ENCODE assay signal across 1 cellular context in genomic region chr9:120383999-120384924, GRCh38.
TF ChIP-seq lines count a peak whose summit lies in the region.

No MANE protein-coding gene starts in this region.

TF ChIP-seq in HepG2, 621 proteins besides CTCF, POLR2A, EP300 and RAD21 (continued from another document and continues in another):
- peak; percentile 61 for TF ChIP-seq SKI (IDR thresholded peaks at IDR 0.05; ENCODE audit: partially characterized antibody)
- TF ChIP-seq EED (CRISPR knock-in tag; IDR thresholded peaks at IDR 0.05), result no peak
- TF ChIP-seq ZNF12 (CRISPR knock-in tag; IDR thresholded peaks at IDR 0.05), result peak; percentile 84
- TF ChIP-seq ZNF605 (CRISPR knock-in tag; IDR thresholded peaks at IDR 0.05), result peak; percentile 21; the same call in 1 of the 2 replicates
- no peak for TF ChIP-seq ZNF326 (CRISPR knock-in tag; IDR thresholded peaks at IDR 0.05; ENCODE audit: borderline replicate concordance)
- TF ChIP-seq ZNF10 (CRISPR knock-in tag; IDR thresholded peaks at IDR 0.05; ENCODE audit: borderline replicate concordance, low read depth), result no peak
- TF ChIP-seq ZFP82 (CRISPR knock-in tag; IDR thresholded peaks at IDR 0.05; ENCODE audit: borderline replicate concordance), result no peak
- TF ChIP-seq STAT5B (CRISPR knock-in tag; IDR thresholded peaks at IDR 0.05), result no peak
- TF ChIP-seq MAX (IDR thresholded peaks at IDR 0.05), result no peak
- TF ChIP-seq, protein P1, sequence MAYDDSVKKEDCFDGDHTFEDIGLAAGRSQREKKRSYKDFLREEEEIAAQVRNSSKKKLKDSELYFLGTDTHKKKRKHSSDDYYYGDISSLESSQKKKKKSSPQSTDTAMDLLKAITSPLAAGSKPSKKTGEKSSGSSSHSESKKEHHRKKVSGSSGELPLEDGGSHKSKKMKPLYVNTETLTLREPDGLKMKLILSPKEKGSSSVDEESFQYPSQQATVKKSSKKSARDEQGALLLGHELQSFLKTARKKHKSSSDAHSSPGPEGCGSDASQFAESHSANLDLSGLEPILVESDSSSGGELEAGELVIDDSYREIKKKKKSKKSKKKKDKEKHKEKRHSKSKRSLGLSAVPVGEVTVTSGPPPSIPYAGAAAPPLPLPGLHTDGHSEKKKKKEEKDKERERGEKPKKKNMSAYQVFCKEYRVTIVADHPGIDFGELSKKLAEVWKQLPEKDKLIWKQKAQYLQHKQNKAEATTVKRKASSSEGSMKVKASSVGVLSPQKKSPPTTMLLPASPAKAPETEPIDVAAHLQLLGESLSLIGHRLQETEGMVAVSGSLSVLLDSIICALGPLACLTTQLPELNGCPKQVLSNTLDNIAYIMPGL (CRISPR knock-in tag; IDR thresholded peaks at IDR 0.05; ENCODE audit: borderline replicate concordance in 1 of 2, low read depth in 1 of 2), result peak; percentile 35 to 54; a peak in 2 of 4 replicates
- TF ChIP-seq KLF9 (CRISPR knock-in tag; IDR thresholded peaks at IDR 0.05; ENCODE audit: low read depth), result no peak
- TF ChIP-seq ZBTB42 (CRISPR knock-in tag; IDR thresholded peaks at IDR 0.05), result 0 out of 2 replicates have a peak, but pooled peaks have one; percentile 35
- TF ChIP-seq PPARG (CRISPR knock-in tag; conservative IDR thresholded peaks at IDR 0.05), result peak; percentile 60
- TF ChIP-seq ZNF441 (CRISPR knock-in tag; IDR thresholded peaks at IDR 0.05; ENCODE audit: borderline replicate concordance), result no peak
- peak; percentile 74 for TF ChIP-seq ZNF883 (CRISPR knock-in tag; IDR thresholded peaks at IDR 0.05; ENCODE audit: not compliant biosample characterization)
- TF ChIP-seq ZNF333 (CRISPR knock-in tag; IDR thresholded peaks at IDR 0.05; ENCODE audit: borderline replicate concordance), result no peak
- no peak for TF ChIP-seq ZFP41 (CRISPR knock-in tag; IDR thresholded peaks at IDR 0.05; ENCODE audit: borderline replicate concordance)
- TF ChIP-seq KLF15 (CRISPR knock-in tag; IDR thresholded peaks at IDR 0.05; ENCODE audit: borderline replicate concordance), result no peak
- no peak for TF ChIP-seq FOXK2 (IDR thresholded peaks at IDR 0.05)
- no peak for TF ChIP-seq ATF6 (CRISPR knock-in tag; conservative IDR thresholded peaks at IDR 0.05)
- TF ChIP-seq, protein P2, sequence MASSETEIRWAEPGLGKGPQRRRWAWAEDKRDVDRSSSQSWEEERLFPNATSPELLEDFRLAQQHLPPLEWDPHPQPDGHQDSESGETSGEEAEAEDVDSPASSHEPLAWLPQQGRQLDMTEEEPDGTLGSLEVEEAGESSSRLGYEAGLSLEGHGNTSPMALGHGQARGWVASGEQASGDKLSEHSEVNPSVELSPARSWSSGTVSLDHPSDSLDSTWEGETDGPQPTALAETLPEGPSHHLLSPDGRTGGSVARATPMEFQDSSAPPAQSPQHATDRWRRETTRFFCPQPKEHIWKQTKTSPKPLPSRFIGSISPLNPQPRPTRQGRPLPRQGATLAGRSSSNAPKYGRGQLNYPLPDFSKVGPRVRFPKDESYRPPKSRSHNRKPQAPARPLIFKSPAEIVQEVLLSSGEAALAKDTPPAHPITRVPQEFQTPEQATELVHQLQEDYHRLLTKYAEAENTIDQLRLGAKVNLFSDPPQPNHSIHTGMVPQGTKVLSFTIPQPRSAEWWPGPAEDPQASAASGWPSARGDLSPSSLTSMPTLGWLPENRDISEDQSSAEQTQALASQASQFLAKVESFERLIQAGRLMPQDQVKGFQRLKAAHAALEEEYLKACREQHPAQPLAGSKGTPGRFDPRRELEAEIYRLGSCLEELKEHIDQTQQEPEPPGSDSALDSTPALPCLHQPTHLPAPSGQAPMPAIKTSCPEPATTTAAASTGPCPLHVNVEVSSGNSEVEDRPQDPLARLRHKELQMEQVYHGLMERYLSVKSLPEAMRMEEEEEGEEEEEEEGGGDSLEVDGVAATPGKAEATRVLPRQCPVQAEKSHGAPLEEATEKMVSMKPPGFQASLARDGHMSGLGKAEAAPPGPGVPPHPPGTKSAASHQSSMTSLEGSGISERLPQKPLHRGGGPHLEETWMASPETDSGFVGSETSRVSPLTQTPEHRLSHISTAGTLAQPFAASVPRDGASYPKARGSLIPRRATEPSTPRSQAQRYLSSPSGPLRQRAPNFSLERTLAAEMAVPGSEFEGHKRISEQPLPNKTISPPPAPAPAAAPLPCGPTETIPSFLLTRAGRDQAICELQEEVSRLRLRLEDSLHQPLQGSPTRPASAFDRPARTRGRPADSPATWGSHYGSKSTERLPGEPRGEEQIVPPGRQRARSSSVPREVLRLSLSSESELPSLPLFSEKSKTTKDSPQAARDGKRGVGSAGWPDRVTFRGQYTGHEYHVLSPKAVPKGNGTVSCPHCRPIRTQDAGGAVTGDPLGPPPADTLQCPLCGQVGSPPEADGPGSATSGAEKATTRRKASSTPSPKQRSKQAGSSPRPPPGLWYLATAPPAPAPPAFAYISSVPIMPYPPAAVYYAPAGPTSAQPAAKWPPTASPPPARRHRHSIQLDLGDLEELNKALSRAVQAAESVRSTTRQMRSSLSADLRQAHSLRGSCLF (CRISPR knock-in tag; IDR thresholded peaks at IDR 0.05; ENCODE audit: borderline replicate concordance), result no peak
- TF ChIP-seq RFXANK (CRISPR knock-in tag; IDR thresholded peaks at IDR 0.05), result no peak
- TF ChIP-seq RBAK (CRISPR knock-in tag; IDR thresholded peaks at IDR 0.05), result no peak
- no peak for TF ChIP-seq ZFYVE20 (CRISPR knock-in tag; IDR thresholded peaks at IDR 0.05; ENCODE audit: borderline replicate concordance, low read depth)
- peak; percentile 75; the same call in 1 of the 2 replicates for TF ChIP-seq ZNF350 (CRISPR knock-in tag; IDR thresholded peaks at IDR 0.05; ENCODE audit: borderline replicate concordance, low read depth)
- TF ChIP-seq, protein P3, sequence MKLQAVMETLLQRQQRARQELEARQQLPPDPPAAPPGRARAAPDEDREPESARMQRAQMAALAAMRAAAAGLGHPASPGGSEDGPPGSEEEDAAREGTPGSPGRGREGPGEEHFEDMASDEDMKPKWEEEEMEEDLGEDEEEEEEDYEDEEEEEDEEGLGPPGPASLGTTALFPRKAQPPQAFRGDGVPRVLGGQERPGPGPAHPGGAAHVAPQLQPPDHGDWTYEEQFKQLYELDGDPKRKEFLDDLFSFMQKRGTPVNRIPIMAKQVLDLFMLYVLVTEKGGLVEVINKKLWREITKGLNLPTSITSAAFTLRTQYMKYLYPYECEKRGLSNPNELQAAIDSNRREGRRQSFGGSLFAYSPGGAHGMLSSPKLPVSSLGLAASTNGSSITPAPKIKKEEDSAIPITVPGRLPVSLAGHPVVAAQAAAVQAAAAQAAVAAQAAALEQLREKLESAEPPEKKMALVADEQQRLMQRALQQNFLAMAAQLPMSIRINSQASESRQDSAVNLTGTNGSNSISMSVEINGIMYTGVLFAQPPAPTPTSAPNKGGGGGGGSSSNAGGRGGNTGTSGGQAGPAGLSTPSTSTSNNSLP (IDR thresholded peaks at IDR 0.05; ENCODE audit: low read depth, low read length), result no peak
- peak; percentile 87; the same call in 1 of the 2 replicates for TF ChIP-seq CBX5 (CRISPR knock-in tag; IDR thresholded peaks at IDR 0.05; ENCODE audit: borderline replicate concordance)
- TF ChIP-seq ZNF850 (CRISPR knock-in tag; conservative IDR thresholded peaks at IDR 0.05), result no peak
- TF ChIP-seq, protein P4, sequence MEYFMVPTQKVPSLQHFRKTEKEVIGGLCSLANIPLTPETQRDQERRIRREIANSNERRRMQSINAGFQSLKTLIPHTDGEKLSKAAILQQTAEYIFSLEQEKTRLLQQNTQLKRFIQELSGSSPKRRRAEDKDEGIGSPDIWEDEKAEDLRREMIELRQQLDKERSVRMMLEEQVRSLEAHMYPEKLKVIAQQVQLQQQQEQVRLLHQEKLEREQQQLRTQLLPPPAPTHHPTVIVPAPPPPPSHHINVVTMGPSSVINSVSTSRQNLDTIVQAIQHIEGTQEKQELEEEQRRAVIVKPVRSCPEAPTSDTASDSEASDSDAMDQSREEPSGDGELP (IDR thresholded peaks at IDR 0.05; ENCODE audit: borderline replicate concordance, low read depth), result peak; percentile 74; the same call in 1 of the 2 replicates
- no peak for TF ChIP-seq DDIT3 (CRISPR knock-in tag; IDR thresholded peaks at IDR 0.05)
- TF ChIP-seq ZNF263 (CRISPR knock-in tag; IDR thresholded peaks at IDR 0.05), result peak; percentile 53
- TF ChIP-seq ZNF841 (CRISPR knock-in tag; IDR thresholded peaks at IDR 0.05; ENCODE audit: borderline replicate concordance), result no peak
- peak; percentile 95 for TF ChIP-seq BRD4 (CRISPR knock-in tag; IDR thresholded peaks at IDR 0.05)
- no peak for TF ChIP-seq SYNCRIP (IDR thresholded peaks at IDR 0.05; ENCODE audit: insufficient read depth, low read depth, low read length)
- no peak; the same call in 1 of the 2 replicates for TF ChIP-seq CHD4 (IDR thresholded peaks at IDR 0.05; ENCODE audit: borderline replicate concordance, low read length)
- no peak for TF ChIP-seq HNRNPUL1 (IDR thresholded peaks at IDR 0.05; ENCODE audit: low read depth, low read length)
- TF ChIP-seq ZNF550 (CRISPR knock-in tag; IDR thresholded peaks at IDR 0.05; ENCODE audit: borderline replicate concordance), result 0 out of 2 replicates have a peak, but pooled peaks have one; percentile 82
- TF ChIP-seq TEAD3 (CRISPR knock-in tag; optimal IDR thresholded peaks at IDR 0.05; ENCODE audit: borderline replicate concordance), result peak; percentile 61
- peak; percentile 66 for TF ChIP-seq ZNF788 (CRISPR knock-in tag; IDR thresholded peaks at IDR 0.05; ENCODE audit: borderline replicate concordance)
- TF ChIP-seq, protein P5, sequence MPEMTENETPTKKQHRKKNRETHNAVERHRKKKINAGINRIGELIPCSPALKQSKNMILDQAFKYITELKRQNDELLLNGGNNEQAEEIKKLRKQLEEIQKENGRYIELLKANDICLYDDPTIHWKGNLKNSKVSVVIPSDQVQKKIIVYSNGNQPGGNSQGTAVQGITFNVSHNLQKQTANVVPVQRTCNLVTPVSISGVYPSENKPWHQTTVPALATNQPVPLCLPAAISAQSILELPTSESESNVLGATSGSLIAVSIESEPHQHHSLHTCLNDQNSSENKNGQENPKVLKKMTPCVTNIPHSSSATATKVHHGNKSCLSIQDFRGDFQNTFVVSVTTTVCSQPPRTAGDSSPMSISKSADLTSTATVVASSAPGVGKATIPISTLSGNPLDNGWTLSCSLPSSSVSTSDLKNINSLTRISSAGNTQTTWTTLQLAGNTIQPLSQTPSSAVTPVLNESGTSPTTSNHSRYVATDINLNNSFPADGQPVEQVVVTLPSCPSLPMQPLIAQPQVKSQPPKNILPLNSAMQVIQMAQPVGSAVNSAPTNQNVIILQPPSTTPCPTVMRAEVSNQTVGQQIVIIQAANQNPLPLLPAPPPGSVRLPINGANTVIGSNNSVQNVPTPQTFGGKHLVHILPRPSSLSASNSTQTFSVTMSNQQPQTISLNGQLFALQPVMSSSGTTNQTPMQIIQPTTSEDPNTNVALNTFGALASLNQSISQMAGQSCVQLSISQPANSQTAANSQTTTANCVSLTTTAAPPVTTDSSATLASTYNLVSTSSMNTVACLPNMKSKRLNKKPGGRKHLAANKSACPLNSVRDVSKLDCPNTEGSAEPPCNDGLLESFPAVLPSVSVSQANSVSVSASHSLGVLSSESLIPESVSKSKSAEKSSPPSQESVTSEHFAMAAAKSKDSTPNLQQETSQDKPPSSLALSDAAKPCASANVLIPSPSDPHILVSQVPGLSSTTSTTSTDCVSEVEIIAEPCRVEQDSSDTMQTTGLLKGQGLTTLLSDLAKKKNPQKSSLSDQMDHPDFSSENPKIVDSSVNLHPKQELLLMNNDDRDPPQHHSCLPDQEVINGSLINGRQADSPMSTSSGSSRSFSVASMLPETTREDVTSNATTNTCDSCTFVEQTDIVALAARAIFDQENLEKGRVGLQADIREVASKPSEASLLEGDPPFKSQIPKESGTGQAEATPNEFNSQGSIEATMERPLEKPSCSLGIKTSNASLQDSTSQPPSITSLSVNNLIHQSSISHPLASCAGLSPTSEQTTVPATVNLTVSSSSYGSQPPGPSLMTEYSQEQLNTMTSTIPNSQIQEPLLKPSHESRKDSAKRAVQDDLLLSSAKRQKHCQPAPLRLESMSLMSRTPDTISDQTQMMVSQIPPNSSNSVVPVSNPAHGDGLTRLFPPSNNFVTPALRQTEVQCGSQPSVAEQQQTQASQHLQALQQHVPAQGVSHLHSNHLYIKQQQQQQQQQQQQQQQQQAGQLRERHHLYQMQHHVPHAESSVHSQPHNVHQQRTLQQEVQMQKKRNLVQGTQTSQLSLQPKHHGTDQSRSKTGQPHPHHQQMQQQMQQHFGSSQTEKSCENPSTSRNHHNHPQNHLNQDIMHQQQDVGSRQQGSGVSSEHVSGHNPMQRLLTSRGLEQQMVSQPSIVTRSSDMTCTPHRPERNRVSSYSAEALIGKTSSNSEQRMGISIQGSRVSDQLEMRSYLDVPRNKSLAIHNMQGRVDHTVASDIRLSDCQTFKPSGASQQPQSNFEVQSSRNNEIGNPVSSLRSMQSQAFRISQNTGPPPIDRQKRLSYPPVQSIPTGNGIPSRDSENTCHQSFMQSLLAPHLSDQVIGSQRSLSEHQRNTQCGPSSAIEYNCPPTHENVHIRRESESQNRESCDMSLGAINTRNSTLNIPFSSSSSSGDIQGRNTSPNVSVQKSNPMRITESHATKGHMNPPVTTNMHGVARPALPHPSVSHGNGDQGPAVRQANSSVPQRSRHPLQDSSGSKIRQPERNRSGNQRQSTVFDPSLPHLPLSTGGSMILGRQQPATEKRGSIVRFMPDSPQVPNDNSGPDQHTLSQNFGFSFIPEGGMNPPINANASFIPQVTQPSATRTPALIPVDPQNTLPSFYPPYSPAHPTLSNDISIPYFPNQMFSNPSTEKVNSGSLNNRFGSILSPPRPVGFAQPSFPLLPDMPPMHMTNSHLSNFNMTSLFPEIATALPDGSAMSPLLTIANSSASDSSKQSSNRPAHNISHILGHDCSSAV (CRISPR knock-in tag; IDR thresholded peaks at IDR 0.05; ENCODE audit: borderline replicate concordance), result no peak
- no peak for TF ChIP-seq TBX3 (IDR thresholded peaks at IDR 0.05; ENCODE audit: borderline replicate concordance)
- TF ChIP-seq THAP11 (CRISPR knock-in tag; IDR thresholded peaks at IDR 0.05), result no peak; the same call in 1 of the 2 replicates
